ENCODE assay signal across 8 cellular contexts in genomic region chr3:129026728-129027543, GRCh38. TPM values are rescaled to one million over a fixed set of nuclear protein-coding genes. Genes with fewer than 3 reads are reported as not detected.
A peak's percentile ranks its signal among the peaks of the same experiment; 100 is the strongest.
DNase-seq lines count a peak whose midpoint lies in the region; ATAC-seq, FAIRE-seq and TF ChIP-seq lines count a peak whose summit lies in the region.

No MANE protein-coding gene starts in this region.

- TF ChIP-seq CTCF in GM13977 (IDR thresholded peaks at IDR 0.05; ENCODE audit: extremely low read depth, insufficient read depth, missing control alignments) (peak; percentile 76), astrocyte (IDR thresholded peaks at IDR 0.05; ENCODE audit: insufficient read depth, low read depth, low read length) (peak; percentile 14), retinal pigment epithelial cell (conservative IDR thresholded peaks at IDR 0.05; ENCODE audit: low read depth, low read length) (no peak)

- peak; percentile 99 for ATAC-seq in HG02852 (IDR thresholded peaks at IDR 0.05; ENCODE audit: unreplicated experiment)

- peak overlapping the region; percentile 79 for H3K4me3 Mint-ChIP-seq in T-helper 1 cell treated with Interleukin-12 subunit alpha and Interleukin-12 subunit beta and Interleukin-4 antibody, amounts not matched to agents 30 μg/mL and 1 μg/mL, for 36 hours
- peak overlapping the region; percentile 28 for H3K4me3 Mint-ChIP-seq in astrocyte (ENCODE audit: unreplicated experiment)

- DNase-seq in GM13977 (ENCODE audit: low spot score) = peak; percentile 98
- DNase-seq in NCI-H1417 treated with DMSO at 0.1 percent for 48 hours (lab: John Stamatoyannopoulos, UW) = peak; percentile 91
- DNase-seq in astrocyte (ENCODE audit: low read depth) = peak; percentile 72
- DNase-seq in hypothalamus (lab: John Stamatoyannopoulos, UW) = peak in 50 of 51 donors; percentile 20 to 86 (median 64)
- peak; percentile 62 for DNase-seq in retinal pigment epithelial cell (ENCODE audit: low read depth)
- DNase-seq in UCSD-AML1 (lab: John Stamatoyannopoulos, UW; ENCODE audit: unreplicated experiment) = no peak

- no peaks in the 10 kb centered on the region for H3K9me3 ChIP-seq in astrocyte (ENCODE audit: insufficient read depth, low read depth, low read length)

- peak overlapping the region; percentile 90 for H3K27ac Mint-ChIP-seq in T-helper 1 cell treated with Interleukin-12 subunit alpha and Interleukin-12 subunit beta and Interleukin-4 antibody, amounts not matched to agents 30 μg/mL and 1 μg/mL, for 36 hours
- H3K27ac Mint-ChIP-seq in astrocyte (ENCODE audit: unreplicated experiment) = no peak overlapping the region

- H3K36me3 ChIP-seq in astrocyte (ENCODE audit: insufficient read depth, low read length) = no peaks in the 10 kb centered on the region

- peak overlapping the region; percentile 81 for H3K4me2 ChIP-seq in astrocyte (ENCODE audit: low read length)

- peaks cover 5% of the 10 kb centered on the region for H3K27me3 Mint-ChIP-seq in T-helper 1 cell treated with Interleukin-12 subunit alpha and Interleukin-12 subunit beta and Interleukin-4 antibody, amounts not matched to agents 30 μg/mL and 1 μg/mL, for 36 hours (ENCODE audit: low read depth)
- H3K27me3 Mint-ChIP-seq in astrocyte (ENCODE audit: low read depth, unreplicated experiment) = peaks cover 36% of the 10 kb centered on the region

- in situ Hi-C loops in GM13977 (cut with MboI; ENCODE audit: low pct_unique_long_range_greater_than_20kb, low sequenced_read_pairs, unreplicated experiment) = no loop called here

- H4K20me1 ChIP-seq in astrocyte (ENCODE audit: insufficient read depth, low read length) = no peaks in the 10 kb centered on the region

- H3K4me1 Mint-ChIP-seq in T-helper 1 cell treated with Interleukin-12 subunit alpha and Interleukin-12 subunit beta and Interleukin-4 antibody, amounts not matched to agents 30 μg/mL and 1 μg/mL, for 36 hours (ENCODE audit: low read depth) = peaks cover 8% of the 10 kb centered on the region
- H3K4me1 Mint-ChIP-seq in astrocyte (ENCODE audit: low read depth, unreplicated experiment) = peaks cover 2% of the 10 kb centered on the region

- H3K27ac ChIP-seq in astrocyte (ENCODE audit: low read depth, low read length) = no peak overlapping the region

- no peaks in the 10 kb centered on the region for H3K9me3 Mint-ChIP-seq in T-helper 1 cell treated with Interleukin-12 subunit alpha and Interleukin-12 subunit beta and Interleukin-4 antibody, amounts not matched to agents 30 μg/mL and 1 μg/mL, for 36 hours
- peaks cover 7% of the 10 kb centered on the region for H3K9me3 Mint-ChIP-seq in astrocyte (ENCODE audit: unreplicated experiment)

- H3K27me3 ChIP-seq in astrocyte (ENCODE audit: insufficient read depth, low read length) = peaks cover 13% of the 10 kb centered on the region

- H3K79me2 ChIP-seq in astrocyte (ENCODE audit: insufficient read depth, low read length) = no peaks in the 10 kb centered on the region

- FAIRE-seq in astrocyte (lab: Jason Lieb, UNC) = no peak

- H2AFZ ChIP-seq in astrocyte (ENCODE audit: low read depth, low read length) = peak overlapping the region; percentile 82

- H3K9ac ChIP-seq in astrocyte (ENCODE audit: low read length) = no peak overlapping the region

- peaks cover 3% of the 10 kb centered on the region for H3K4me1 ChIP-seq in astrocyte (ENCODE audit: insufficient read depth, low read length)

- no peaks in the 10 kb centered on the region for H3K36me3 Mint-ChIP-seq in T-helper 1 cell treated with Interleukin-12 subunit alpha and Interleukin-12 subunit beta and Interleukin-4 antibody, amounts not matched to agents 30 μg/mL and 1 μg/mL, for 36 hours (ENCODE audit: low read depth)
- H3K36me3 Mint-ChIP-seq in astrocyte (ENCODE audit: low read depth, unreplicated experiment) = peaks cover 3% of the 10 kb centered on the region

- peak overlapping the region; percentile 27 for H3K4me3 ChIP-seq in astrocyte (ENCODE audit: insufficient read depth, low read depth, low read length)
- H3K4me3 ChIP-seq in retinal pigment epithelial cell (ENCODE audit: low read length) = peak overlapping the region; percentile 38

RNA-seq across cellular contexts. Expression of gene EFCC1, which starts 25.8 kb away (rescaled TPM):
- total RNA-seq in astrocyte = not detected in 2 replicates

RNA-seq across cellular contexts. Expression of gene CFAP92, which starts 33.1 kb away (rescaled TPM):
- total RNA-seq in astrocyte = 0.10 and 0.52 TPM in 2 replicates

RNA-seq across cellular contexts. Expression of gene GP9, which starts 33.6 kb away (rescaled TPM):
- not detected in 2 replicates for total RNA-seq in astrocyte
